19 cellular contexts compared by ENCODE assay signal in the genomic region with DNA sequence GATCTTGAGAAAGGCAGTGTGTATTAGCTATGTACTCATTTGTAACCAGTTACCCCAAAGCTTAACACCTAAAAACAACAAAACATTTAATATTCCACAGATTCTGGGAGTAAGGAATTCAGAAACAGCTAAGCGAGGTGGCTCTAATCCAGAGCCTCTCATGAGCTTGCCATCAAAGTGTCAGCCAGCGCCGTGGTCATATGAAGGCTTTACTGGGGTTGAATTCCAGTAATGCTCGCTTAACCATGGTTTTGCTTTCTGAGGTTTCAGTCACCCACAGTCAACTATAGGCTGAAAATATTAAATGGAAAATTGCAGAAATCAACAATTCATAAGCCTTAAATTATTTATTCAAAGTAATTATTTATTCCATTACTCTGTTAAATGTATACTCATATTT.
"Had no signal": no experiment of that assay in that cellular context is flagged by ENCODE, and none has a peak within 500 bp of the region (broad histone marks: within the 10 kb centered on the region; RNA-seq: fewer than 3 reads in every experiment).

No MANE protein-coding gene starts in this region.

- H3K4me1 Mint-ChIP-seq: activated naive CD4-positive, alpha-beta T cell treated with anti-CD3 and anti-CD28 coated beads, Interleukin-2, amount 50 U/mL, for 24 hours; endodermal cell; naive thymus-derived CD8-positive, alpha-beta T cell; stimulated activated naive B cell treated with anti-CD40 and anti-IgM and Interleukin-4, amounts not matched to agents 10 μg/mL and 1 μg/mL and 100 μg/mL, for 72 hours had no signal

- H3K9me3 Mint-ChIP-seq: activated naive CD4-positive, alpha-beta T cell treated with anti-CD3 and anti-CD28 coated beads, Interleukin-2, amount 50 U/mL, for 24 hours; activated T-cell treated with anti-CD3 and anti-CD28 coated beads, Interleukin-2, amount 50 U/mL, for 72 hours; endodermal cell; stimulated activated naive B cell treated with anti-CD40 and anti-IgM and Interleukin-4, amounts not matched to agents 10 μg/mL and 1 μg/mL and 100 μg/mL, for 72 hours had no signal

- H3K4me1 ChIP-seq: adrenal gland, heart right ventricle, spleen, tibial nerve, vagina had no signal

- H3K27me3 Mint-ChIP-seq: activated naive CD4-positive, alpha-beta T cell treated with anti-CD3 and anti-CD28 coated beads, Interleukin-2, amount 50 U/mL, for 24 hours had no signal

- H3K4me3 ChIP-seq: adrenal gland, dorsolateral prefrontal cortex, heart right ventricle, mucosa of descending colon, right lobe of liver, spleen, tibial nerve, vagina had no signal

- H3K27ac Mint-ChIP-seq: activated naive CD4-positive, alpha-beta T cell treated with anti-CD3 and anti-CD28 coated beads, Interleukin-2, amount 50 U/mL, for 24 hours; activated T-cell treated with anti-CD3 and anti-CD28 coated beads, Interleukin-2, amount 50 U/mL, for 72 hours; endodermal cell; naive thymus-derived CD8-positive, alpha-beta T cell; stimulated activated naive B cell treated with anti-CD40 and anti-IgM and Interleukin-4, amounts not matched to agents 10 μg/mL and 1 μg/mL and 100 μg/mL, for 72 hours had no signal

- H3K36me3 Mint-ChIP-seq: activated naive CD4-positive, alpha-beta T cell treated with anti-CD3 and anti-CD28 coated beads, Interleukin-2, amount 50 U/mL, for 24 hours; naive thymus-derived CD8-positive, alpha-beta T cell; stimulated activated naive B cell treated with anti-CD40 and anti-IgM and Interleukin-4, amounts not matched to agents 10 μg/mL and 1 μg/mL and 100 μg/mL, for 72 hours had no signal

- DNase-seq: activated CD4-positive, alpha-beta T cell treated with anti-CD3 and anti-CD28 coated beads, Interleukin-2, amount 50 U/mL, for 4 hours; activated gamma-delta T cell; activated T-cell treated with anti-CD3 and anti-CD28 coated beads, Interleukin-2, amount 50 U/mL, for 72 hours; adrenal gland; dorsolateral prefrontal cortex; endodermal cell; heart right ventricle; mesenchymal stem cell; mucosa of descending colon; naive thymus-derived CD8-positive, alpha-beta T cell; right lobe of liver; spleen; stimulated activated naive B cell treated with anti-CD40 and anti-IgM and Interleukin-4, amounts not matched to agents 10 μg/mL and 1 μg/mL and 100 μg/mL, for 72 hours; SW 1271; WERI-Rb-1 had no signal

- H3K27me3 ChIP-seq: right lobe of liver, spleen, tibial nerve, vagina had no signal

- H3K27ac ChIP-seq: adrenal gland, dorsolateral prefrontal cortex, heart right ventricle, right lobe of liver, spleen, tibial nerve, vagina, WERI-Rb-1 had no signal

- H3K36me3 ChIP-seq: adrenal gland, heart right ventricle, right lobe of liver, spleen, tibial nerve, vagina, WERI-Rb-1 had no signal

- H3K9me3 ChIP-seq: adrenal gland, heart right ventricle, mucosa of descending colon, right lobe of liver, spleen, tibial nerve, vagina had no signal

- H3K4me3 Mint-ChIP-seq: activated naive CD4-positive, alpha-beta T cell treated with anti-CD3 and anti-CD28 coated beads, Interleukin-2, amount 50 U/mL, for 24 hours; activated T-cell treated with anti-CD3 and anti-CD28 coated beads, Interleukin-2, amount 50 U/mL, for 72 hours; endodermal cell; naive thymus-derived CD8-positive, alpha-beta T cell; stimulated activated naive B cell treated with anti-CD40 and anti-IgM and Interleukin-4, amounts not matched to agents 10 μg/mL and 1 μg/mL and 100 μg/mL, for 72 hours had no signal

- ATAC-seq: activated T-cell treated with anti-CD3 and anti-CD28 coated beads, Interleukin-2, amount 50 U/mL, for 72 hours; heart right ventricle; mucosa of descending colon; naive thymus-derived CD8-positive, alpha-beta T cell; right lobe of liver; stimulated activated naive B cell treated with anti-CD40 and anti-IgM and Interleukin-4, amounts not matched to agents 10 μg/mL and 1 μg/mL and 100 μg/mL, for 72 hours had no signal

- FAIRE-seq: colon had no signal
